2 cellular contexts compared by ENCODE assay signal in the genomic region with DNA sequence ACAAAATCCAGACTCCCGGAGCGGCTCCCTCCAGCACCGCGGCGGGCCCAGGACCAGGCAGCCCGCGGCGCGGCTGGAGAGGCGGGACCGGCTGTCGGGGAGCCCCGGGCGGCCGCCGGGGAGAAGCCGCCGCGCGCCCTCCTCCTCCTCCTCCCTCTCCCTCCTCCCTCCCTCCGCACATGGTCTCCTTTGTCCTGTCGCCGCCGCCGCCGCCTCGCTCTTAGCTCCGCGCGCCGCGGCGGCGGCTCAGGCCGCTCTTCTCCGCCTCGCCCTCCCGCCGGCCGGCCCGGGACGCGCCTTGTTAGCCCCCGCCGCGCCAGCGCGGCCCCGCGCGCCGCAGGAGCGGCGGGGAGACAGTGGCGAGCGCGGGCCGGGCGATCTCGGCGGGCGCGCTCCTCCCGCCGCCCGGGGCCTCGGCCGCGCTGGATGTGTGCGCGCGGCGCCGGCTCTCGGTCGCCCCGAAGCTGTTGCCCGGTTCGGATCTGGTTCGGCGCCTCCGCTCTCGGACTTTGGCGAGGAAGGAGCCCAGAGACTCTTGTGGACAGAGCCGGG.
TF ChIP-seq lines count a peak whose summit lies in the region.

No MANE protein-coding gene starts in this region.

TF ChIP-seq in SK-N-SH, 30 proteins besides CTCF, POLR2A, EP300 and RAD21:
- TF ChIP-seq POLR2AphosphoS5 (IDR thresholded peaks at IDR 0.05; ENCODE audit: low read depth, low read length) (peak; percentile 3; the same call in 1 of the 2 replicates), MXI1 (IDR thresholded peaks at IDR 0.05; ENCODE audit: low read depth, low read length) (0 out of 2 replicates have a peak, but pooled peaks have one; percentile 40), RXRA (IDR thresholded peaks at IDR 0.05; ENCODE audit: borderline replicate concordance, low read depth) (no peak), TCF12 (IDR thresholded peaks at IDR 0.05) (no peak)
- TF ChIP-seq, protein P1, sequence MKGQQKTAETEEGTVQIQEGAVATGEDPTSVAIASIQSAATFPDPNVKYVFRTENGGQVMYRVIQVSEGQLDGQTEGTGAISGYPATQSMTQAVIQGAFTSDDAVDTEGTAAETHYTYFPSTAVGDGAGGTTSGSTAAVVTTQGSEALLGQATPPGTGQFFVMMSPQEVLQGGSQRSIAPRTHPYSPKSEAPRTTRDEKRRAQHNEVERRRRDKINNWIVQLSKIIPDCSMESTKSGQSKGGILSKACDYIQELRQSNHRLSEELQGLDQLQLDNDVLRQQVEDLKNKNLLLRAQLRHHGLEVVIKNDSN (IDR thresholded peaks at IDR 0.05; ENCODE audit: borderline replicate concordance, low read depth) = no peak
- TF ChIP-seq, protein P2, sequence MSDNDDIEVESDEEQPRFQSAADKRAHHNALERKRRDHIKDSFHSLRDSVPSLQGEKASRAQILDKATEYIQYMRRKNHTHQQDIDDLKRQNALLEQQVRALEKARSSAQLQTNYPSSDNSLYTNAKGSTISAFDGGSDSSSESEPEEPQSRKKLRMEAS (IDR thresholded peaks at IDR 0.05; ENCODE audit: low read depth) = peak; percentile 32
- TF ChIP-seq, protein P3, sequence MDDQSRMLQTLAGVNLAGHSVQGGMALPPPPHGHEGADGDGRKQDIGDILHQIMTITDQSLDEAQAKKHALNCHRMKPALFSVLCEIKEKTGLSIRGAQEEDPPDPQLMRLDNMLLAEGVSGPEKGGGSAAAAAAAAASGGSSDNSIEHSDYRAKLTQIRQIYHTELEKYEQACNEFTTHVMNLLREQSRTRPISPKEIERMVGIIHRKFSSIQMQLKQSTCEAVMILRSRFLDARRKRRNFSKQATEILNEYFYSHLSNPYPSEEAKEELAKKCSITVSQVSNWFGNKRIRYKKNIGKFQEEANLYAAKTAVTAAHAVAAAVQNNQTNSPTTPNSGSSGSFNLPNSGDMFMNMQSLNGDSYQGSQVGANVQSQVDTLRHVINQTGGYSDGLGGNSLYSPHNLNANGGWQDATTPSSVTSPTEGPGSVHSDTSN (IDR thresholded peaks at IDR 0.05) = no peak

TF ChIP-seq in H1, 55 proteins besides CTCF, POLR2A, EP300 and RAD21:
- peak; percentile 38; the same call in 1 of the 2 replicates for TF ChIP-seq TAF1 (IDR thresholded peaks at IDR 0.05; ENCODE audit: low read depth, low read length)
- TF ChIP-seq CREB1 (IDR thresholded peaks at IDR 0.05) = no peak
- TF ChIP-seq MAFK (IDR thresholded peaks at IDR 0.05; ENCODE audit: low read depth, low read length) = no peak
- no peak for TF ChIP-seq GTF2F1 (IDR thresholded peaks at IDR 0.05; ENCODE audit: borderline replicate concordance, low read depth, low read length)
- TF ChIP-seq BCL11A (IDR thresholded peaks at IDR 0.05; ENCODE audit: low read depth in 2 of 2, low read length in 2 of 2) = no peak
- no peak for TF ChIP-seq SP2 (IDR thresholded peaks at IDR 0.05; ENCODE audit: low read length)
- no peak for TF ChIP-seq YY1 (IDR thresholded peaks at IDR 0.05; ENCODE audit: low read depth, low read length)
- TF ChIP-seq, protein P4, sequence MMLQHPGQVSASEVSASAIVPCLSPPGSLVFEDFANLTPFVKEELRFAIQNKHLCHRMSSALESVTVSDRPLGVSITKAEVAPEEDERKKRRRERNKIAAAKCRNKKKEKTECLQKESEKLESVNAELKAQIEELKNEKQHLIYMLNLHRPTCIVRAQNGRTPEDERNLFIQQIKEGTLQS (IDR thresholded peaks at IDR 0.05; ENCODE audit: insufficient read depth, low read depth, low read length) = no peak
- no peak for TF ChIP-seq BACH1 (IDR thresholded peaks at IDR 0.05; ENCODE audit: low read length)
- TF ChIP-seq, protein P5, sequence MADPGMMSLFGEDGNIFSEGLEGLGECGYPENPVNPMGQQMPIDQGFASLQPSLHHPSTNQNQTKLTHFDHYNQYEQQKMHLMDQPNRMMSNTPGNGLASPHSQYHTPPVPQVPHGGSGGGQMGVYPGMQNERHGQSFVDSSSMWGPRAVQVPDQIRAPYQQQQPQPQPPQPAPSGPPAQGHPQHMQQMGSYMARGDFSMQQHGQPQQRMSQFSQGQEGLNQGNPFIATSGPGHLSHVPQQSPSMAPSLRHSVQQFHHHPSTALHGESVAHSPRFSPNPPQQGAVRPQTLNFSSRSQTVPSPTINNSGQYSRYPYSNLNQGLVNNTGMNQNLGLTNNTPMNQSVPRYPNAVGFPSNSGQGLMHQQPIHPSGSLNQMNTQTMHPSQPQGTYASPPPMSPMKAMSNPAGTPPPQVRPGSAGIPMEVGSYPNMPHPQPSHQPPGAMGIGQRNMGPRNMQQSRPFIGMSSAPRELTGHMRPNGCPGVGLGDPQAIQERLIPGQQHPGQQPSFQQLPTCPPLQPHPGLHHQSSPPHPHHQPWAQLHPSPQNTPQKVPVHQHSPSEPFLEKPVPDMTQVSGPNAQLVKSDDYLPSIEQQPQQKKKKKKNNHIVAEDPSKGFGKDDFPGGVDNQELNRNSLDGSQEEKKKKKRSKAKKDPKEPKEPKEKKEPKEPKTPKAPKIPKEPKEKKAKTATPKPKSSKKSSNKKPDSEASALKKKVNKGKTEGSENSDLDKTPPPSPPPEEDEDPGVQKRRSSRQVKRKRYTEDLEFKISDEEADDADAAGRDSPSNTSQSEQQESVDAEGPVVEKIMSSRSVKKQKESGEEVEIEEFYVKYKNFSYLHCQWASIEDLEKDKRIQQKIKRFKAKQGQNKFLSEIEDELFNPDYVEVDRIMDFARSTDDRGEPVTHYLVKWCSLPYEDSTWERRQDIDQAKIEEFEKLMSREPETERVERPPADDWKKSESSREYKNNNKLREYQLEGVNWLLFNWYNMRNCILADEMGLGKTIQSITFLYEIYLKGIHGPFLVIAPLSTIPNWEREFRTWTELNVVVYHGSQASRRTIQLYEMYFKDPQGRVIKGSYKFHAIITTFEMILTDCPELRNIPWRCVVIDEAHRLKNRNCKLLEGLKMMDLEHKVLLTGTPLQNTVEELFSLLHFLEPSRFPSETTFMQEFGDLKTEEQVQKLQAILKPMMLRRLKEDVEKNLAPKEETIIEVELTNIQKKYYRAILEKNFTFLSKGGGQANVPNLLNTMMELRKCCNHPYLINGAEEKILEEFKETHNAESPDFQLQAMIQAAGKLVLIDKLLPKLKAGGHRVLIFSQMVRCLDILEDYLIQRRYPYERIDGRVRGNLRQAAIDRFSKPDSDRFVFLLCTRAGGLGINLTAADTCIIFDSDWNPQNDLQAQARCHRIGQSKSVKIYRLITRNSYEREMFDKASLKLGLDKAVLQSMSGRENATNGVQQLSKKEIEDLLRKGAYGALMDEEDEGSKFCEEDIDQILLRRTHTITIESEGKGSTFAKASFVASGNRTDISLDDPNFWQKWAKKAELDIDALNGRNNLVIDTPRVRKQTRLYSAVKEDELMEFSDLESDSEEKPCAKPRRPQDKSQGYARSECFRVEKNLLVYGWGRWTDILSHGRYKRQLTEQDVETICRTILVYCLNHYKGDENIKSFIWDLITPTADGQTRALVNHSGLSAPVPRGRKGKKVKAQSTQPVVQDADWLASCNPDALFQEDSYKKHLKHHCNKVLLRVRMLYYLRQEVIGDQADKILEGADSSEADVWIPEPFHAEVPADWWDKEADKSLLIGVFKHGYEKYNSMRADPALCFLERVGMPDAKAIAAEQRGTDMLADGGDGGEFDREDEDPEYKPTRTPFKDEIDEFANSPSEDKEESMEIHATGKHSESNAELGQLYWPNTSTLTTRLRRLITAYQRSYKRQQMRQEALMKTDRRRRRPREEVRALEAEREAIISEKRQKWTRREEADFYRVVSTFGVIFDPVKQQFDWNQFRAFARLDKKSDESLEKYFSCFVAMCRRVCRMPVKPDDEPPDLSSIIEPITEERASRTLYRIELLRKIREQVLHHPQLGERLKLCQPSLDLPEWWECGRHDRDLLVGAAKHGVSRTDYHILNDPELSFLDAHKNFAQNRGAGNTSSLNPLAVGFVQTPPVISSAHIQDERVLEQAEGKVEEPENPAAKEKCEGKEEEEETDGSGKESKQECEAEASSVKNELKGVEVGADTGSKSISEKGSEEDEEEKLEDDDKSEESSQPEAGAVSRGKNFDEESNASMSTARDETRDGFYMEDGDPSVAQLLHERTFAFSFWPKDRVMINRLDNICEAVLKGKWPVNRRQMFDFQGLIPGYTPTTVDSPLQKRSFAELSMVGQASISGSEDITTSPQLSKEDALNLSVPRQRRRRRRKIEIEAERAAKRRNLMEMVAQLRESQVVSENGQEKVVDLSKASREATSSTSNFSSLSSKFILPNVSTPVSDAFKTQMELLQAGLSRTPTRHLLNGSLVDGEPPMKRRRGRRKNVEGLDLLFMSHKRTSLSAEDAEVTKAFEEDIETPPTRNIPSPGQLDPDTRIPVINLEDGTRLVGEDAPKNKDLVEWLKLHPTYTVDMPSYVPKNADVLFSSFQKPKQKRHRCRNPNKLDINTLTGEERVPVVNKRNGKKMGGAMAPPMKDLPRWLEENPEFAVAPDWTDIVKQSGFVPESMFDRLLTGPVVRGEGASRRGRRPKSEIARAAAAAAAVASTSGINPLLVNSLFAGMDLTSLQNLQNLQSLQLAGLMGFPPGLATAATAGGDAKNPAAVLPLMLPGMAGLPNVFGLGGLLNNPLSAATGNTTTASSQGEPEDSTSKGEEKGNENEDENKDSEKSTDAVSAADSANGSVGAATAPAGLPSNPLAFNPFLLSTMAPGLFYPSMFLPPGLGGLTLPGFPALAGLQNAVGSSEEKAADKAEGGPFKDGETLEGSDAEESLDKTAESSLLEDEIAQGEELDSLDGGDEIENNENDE (IDR thresholded peaks at IDR 0.05; ENCODE audit: insufficient replicate concordance, low read length) = no peak
- TF ChIP-seq RNF2 (IDR thresholded peaks at IDR 0.05; ENCODE audit: borderline replicate concordance, low read depth, low read length, missing control alignments, poor library complexity, severe bottlenecking) = no peak
- no peak for TF ChIP-seq RXRA (IDR thresholded peaks at IDR 0.05; ENCODE audit: insufficient read depth, low read depth, low read length)
- TF ChIP-seq JUN (IDR thresholded peaks at IDR 0.05; ENCODE audit: low read depth, low read length) = no peak
- no peak for TF ChIP-seq TCF12 (IDR thresholded peaks at IDR 0.05; ENCODE audit: low read depth, low read length)
- 0 out of 2 replicates have a peak, but pooled peaks have one; percentile 46 for TF ChIP-seq PHF8 (conservative IDR thresholded peaks at IDR 0.05; ENCODE audit: low read depth, low read length)
- no peak for TF ChIP-seq SRF (IDR thresholded peaks at IDR 0.05; ENCODE audit: low read depth, low read length)
- TF ChIP-seq POU5F1 (IDR thresholded peaks at IDR 0.05; ENCODE audit: low read depth, low read length) = no peak
- TF ChIP-seq CTBP2 (IDR thresholded peaks at IDR 0.05; ENCODE audit: borderline replicate concordance, insufficient read depth, insufficient read length, low read length) = no peak
- TF ChIP-seq, protein P2 (IDR thresholded peaks at IDR 0.05) = peak; percentile 73
- peak; percentile 6; the same call in 1 of the 2 replicates for TF ChIP-seq POLR2AphosphoS5 (IDR thresholded peaks at IDR 0.05; ENCODE audit: low read depth, low read length)
- no peak for TF ChIP-seq JUND (IDR thresholded peaks at IDR 0.05; ENCODE audit: low read length)
- TF ChIP-seq GABPA (IDR thresholded peaks at IDR 0.05; ENCODE audit: borderline replicate concordance, insufficient read depth, low read length) = no peak
- peak; percentile 28 for TF ChIP-seq TAF7 (optimal IDR thresholded peaks at IDR 0.05; ENCODE audit: borderline replicate concordance, low read depth, low read length)
- TF ChIP-seq SAP30 (IDR thresholded peaks at IDR 0.05; ENCODE audit: insufficient read depth, insufficient replicate concordance, low read length) = no peak
- TF ChIP-seq BRCA1 (IDR thresholded peaks at IDR 0.05; ENCODE audit: low read depth, low read length) = no peak
- TF ChIP-seq, protein P6, sequence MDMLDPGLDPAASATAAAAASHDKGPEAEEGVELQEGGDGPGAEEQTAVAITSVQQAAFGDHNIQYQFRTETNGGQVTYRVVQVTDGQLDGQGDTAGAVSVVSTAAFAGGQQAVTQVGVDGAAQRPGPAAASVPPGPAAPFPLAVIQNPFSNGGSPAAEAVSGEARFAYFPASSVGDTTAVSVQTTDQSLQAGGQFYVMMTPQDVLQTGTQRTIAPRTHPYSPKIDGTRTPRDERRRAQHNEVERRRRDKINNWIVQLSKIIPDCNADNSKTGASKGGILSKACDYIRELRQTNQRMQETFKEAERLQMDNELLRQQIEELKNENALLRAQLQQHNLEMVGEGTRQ (IDR thresholded peaks at IDR 0.05; ENCODE audit: low read length) = no peak
- TF ChIP-seq SIX5 (IDR thresholded peaks at IDR 0.05; ENCODE audit: low read depth, low read length) = no peak
- TF ChIP-seq SP1 (IDR thresholded peaks at IDR 0.05; ENCODE audit: low read depth, low read length) = no peak
- peak; percentile 3; the same call in 1 of the 2 replicates for TF ChIP-seq RBBP5 (IDR thresholded peaks at IDR 0.05; ENCODE audit: borderline replicate concordance, low read depth, low read length)
- TF ChIP-seq KDM4A (IDR thresholded peaks at IDR 0.05; ENCODE audit: low read depth, low read length, severe bottlenecking) = peak; percentile 27
- no peak for TF ChIP-seq CHD2 (IDR thresholded peaks at IDR 0.05; ENCODE audit: low read length)
- no peak for TF ChIP-seq SIN3A (conservative IDR thresholded peaks at IDR 0.05 in 1 of 2, IDR thresholded peaks at IDR 0.05 in 1 of 2; ENCODE audit: low read depth in 1 of 2, low read length in 2 of 2)
- no peak for TF ChIP-seq HDAC6 (IDR thresholded peaks at IDR 0.05; ENCODE audit: low read depth, low read length)
- no peak for TF ChIP-seq EGR1 (IDR thresholded peaks at IDR 0.05; ENCODE audit: borderline replicate concordance, low read depth, low read length)
- no peak for TF ChIP-seq RFX5 (IDR thresholded peaks at IDR 0.05; ENCODE audit: borderline replicate concordance, low read depth, low read length)
- TF ChIP-seq CBX8 (IDR thresholded peaks at IDR 0.05; ENCODE audit: borderline replicate concordance, low read depth, low read length) = no peak
- TF ChIP-seq CHD1 (IDR thresholded peaks at IDR 0.05; ENCODE audit: low read depth, low read length) = no peak
- no peak for TF ChIP-seq FOSL1 (IDR thresholded peaks at IDR 0.05; ENCODE audit: insufficient read depth, low read depth, low read length)
- TF ChIP-seq CBX5 (IDR thresholded peaks at IDR 0.05; ENCODE audit: low read depth, low read length) = no peak
- TF ChIP-seq, protein P7, sequence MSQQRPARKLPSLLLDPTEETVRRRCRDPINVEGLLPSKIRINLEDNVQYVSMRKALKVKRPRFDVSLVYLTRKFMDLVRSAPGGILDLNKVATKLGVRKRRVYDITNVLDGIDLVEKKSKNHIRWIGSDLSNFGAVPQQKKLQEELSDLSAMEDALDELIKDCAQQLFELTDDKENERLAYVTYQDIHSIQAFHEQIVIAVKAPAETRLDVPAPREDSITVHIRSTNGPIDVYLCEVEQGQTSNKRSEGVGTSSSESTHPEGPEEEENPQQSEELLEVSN (IDR thresholded peaks at IDR 0.05) = no peak
- TF ChIP-seq ASH2L (IDR thresholded peaks at IDR 0.05; ENCODE audit: low read length) = no peak
